Comparison of ENCODE assay signal across 1 cellular context in the genomic region with DNA sequence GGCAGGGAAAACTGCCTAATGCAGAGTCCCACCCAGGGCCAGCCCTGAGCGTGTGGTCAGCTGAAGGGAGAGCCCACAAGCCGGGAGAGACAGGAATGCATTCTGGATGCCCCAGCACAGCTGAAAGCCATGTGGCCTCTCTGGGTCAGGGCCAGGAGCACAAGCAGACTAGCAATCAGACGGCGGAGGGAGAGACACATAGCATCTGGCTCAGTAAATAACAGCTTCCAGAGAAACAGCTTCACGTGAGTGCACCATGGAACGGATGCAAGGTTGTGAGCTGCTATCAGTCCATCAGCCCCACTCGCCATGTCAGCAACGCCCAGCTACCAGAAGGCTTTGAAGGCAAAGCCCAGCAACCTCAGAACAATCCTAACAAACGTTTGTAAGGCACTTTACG.
TF ChIP-seq lines count a peak whose summit lies in the region.

No MANE protein-coding gene starts in this region.

TF ChIP-seq in WTC11, 78 proteins besides CTCF, POLR2A, EP300 and RAD21 (continued from another document):
- TF ChIP-seq, protein P1, sequence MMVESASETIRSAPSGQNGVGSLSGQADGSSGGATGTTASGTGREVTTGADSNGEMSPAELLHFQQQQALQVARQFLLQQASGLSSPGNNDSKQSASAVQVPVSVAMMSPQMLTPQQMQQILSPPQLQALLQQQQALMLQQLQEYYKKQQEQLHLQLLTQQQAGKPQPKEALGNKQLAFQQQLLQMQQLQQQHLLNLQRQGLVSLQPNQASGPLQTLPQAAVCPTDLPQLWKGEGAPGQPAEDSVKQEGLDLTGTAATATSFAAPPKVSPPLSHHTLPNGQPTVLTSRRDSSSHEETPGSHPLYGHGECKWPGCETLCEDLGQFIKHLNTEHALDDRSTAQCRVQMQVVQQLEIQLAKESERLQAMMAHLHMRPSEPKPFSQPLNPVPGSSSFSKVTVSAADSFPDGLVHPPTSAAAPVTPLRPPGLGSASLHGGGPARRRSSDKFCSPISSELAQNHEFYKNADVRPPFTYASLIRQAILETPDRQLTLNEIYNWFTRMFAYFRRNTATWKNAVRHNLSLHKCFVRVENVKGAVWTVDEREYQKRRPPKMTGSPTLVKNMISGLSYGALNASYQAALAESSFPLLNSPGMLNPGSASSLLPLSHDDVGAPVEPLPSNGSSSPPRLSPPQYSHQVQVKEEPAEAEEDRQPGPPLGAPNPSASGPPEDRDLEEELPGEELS (CRISPR knock-in tag; IDR thresholded peaks at IDR 0.05): no peak
- TF ChIP-seq, protein P2, sequence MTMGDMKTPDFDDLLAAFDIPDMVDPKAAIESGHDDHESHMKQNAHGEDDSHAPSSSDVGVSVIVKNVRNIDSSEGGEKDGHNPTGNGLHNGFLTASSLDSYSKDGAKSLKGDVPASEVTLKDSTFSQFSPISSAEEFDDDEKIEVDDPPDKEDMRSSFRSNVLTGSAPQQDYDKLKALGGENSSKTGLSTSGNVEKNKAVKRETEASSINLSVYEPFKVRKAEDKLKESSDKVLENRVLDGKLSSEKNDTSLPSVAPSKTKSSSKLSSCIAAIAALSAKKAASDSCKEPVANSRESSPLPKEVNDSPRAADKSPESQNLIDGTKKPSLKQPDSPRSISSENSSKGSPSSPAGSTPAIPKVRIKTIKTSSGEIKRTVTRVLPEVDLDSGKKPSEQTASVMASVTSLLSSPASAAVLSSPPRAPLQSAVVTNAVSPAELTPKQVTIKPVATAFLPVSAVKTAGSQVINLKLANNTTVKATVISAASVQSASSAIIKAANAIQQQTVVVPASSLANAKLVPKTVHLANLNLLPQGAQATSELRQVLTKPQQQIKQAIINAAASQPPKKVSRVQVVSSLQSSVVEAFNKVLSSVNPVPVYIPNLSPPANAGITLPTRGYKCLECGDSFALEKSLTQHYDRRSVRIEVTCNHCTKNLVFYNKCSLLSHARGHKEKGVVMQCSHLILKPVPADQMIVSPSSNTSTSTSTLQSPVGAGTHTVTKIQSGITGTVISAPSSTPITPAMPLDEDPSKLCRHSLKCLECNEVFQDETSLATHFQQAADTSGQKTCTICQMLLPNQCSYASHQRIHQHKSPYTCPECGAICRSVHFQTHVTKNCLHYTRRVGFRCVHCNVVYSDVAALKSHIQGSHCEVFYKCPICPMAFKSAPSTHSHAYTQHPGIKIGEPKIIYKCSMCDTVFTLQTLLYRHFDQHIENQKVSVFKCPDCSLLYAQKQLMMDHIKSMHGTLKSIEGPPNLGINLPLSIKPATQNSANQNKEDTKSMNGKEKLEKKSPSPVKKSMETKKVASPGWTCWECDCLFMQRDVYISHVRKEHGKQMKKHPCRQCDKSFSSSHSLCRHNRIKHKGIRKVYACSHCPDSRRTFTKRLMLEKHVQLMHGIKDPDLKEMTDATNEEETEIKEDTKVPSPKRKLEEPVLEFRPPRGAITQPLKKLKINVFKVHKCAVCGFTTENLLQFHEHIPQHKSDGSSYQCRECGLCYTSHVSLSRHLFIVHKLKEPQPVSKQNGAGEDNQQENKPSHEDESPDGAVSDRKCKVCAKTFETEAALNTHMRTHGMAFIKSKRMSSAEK (CRISPR knock-in tag; IDR thresholded peaks at IDR 0.05; ENCODE audit: borderline replicate concordance): no peak
- TF ChIP-seq, protein P3, sequence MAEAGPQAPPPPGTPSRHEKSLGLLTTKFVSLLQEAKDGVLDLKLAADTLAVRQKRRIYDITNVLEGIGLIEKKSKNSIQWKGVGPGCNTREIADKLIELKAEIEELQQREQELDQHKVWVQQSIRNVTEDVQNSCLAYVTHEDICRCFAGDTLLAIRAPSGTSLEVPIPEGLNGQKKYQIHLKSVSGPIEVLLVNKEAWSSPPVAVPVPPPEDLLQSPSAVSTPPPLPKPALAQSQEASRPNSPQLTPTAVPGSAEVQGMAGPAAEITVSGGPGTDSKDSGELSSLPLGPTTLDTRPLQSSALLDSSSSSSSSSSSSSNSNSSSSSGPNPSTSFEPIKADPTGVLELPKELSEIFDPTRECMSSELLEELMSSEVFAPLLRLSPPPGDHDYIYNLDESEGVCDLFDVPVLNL (CRISPR knock-in tag; IDR thresholded peaks at IDR 0.05; ENCODE audit: borderline replicate concordance, low read depth): no peak
- TF ChIP-seq TEAD1 (CRISPR knock-in tag; IDR thresholded peaks at IDR 0.05) (no peak), ZNF263 (CRISPR knock-in tag; IDR thresholded peaks at IDR 0.05; ENCODE audit: low read depth) (no peak)
